Comparison of ENCODE assay signal across 8 cellular contexts in the genomic region with DNA sequence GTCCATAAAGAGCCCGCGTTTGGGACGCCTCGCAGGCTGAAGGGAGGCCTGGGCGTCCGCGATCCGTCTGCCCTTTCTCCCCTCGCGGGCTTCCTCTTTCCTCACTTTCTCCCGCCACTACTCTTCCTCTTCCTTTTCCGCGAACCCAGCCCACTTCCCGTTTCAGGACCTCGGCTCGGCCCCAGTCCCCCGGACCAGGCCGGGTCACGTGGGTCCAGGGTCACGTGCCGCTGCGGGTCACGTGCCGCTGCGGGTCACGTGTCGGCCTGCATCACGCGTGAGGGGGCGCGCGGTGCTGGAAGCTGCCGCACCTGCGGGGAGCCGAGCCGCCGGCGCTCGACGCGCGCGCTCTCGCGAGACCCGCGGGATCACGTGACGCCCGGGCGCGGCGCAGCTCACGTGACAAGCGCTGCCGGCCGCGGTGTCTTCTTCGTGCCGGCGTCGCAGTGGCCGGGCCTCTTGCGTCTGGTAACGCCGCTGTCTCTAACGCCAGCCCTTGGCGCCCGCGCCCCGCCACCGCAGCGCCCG. TPM values are rescaled to one million over a fixed set of nuclear protein-coding genes. Genes with fewer than 3 reads are reported as not detected.
DNase-seq lines count a peak whose midpoint lies in the region; ATAC-seq, FAIRE-seq and TF ChIP-seq lines count a peak whose summit lies in the region.

A gene with protein sequence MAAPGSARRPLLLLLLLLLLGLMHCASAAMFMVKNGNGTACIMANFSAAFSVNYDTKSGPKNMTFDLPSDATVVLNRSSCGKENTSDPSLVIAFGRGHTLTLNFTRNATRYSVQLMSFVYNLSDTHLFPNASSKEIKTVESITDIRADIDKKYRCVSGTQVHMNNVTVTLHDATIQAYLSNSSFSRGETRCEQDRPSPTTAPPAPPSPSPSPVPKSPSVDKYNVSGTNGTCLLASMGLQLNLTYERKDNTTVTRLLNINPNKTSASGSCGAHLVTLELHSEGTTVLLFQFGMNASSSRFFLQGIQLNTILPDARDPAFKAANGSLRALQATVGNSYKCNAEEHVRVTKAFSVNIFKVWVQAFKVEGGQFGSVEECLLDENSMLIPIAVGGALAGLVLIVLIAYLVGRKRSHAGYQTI (plus strand): TSS at position 398 of the 528 bp plus-strand sequence. CDS start 196 bp downstream, outside the sequence.

- H3K36me3 ChIP-seq in adipocyte (ENCODE audit: control insufficient read depth, insufficient read depth, low read length, severe bottlenecking) (no peaks in the 10 kb centered on the region), cardiac muscle cell (no peaks in the 10 kb centered on the region), parathyroid adenoma (ENCODE audit: control insufficient read depth, insufficient read depth, low read length) (no peaks in the 10 kb centered on the region), tibial artery (no peaks in the 10 kb centered on the region)

- FAIRE-seq in GM12892 (lab: Jason Lieb, UNC) = peak; percentile 99

- no peak for TF ChIP-seq CTCF in cardiac muscle cell (IDR thresholded peaks at IDR 0.05; ENCODE audit: low read depth, low read length)
- no peak for TF ChIP-seq CTCF in parathyroid adenoma (IDR thresholded peaks at IDR 0.05)
- peak in 1 of 2 experiments; percentile 30 for TF ChIP-seq CTCF in tibial artery (IDR thresholded peaks at IDR 0.05)

- intact Hi-C loops in tibial artery (cut with DNase I; ENCODE audit: low total_unique reads) = loop anchor here (5.0 to 10.0 kb wide), 3 partner anchors 65 to 198 kb away; partner anchors contain the start of genes DCUN1D2 and GRTP1

- peaks cover 12% of the 10 kb centered on the region for H3K79me2 ChIP-seq in parathyroid adenoma

- no peaks in the 10 kb centered on the region for H3K27me3 ChIP-seq in adipocyte (replicated peaks; ENCODE audit: control insufficient read depth, insufficient read depth, low read length)
- H3K27me3 ChIP-seq in cardiac muscle cell = no peaks in the 10 kb centered on the region
- H3K27me3 ChIP-seq in parathyroid adenoma (ENCODE audit: control insufficient read depth, insufficient read depth, low read length) = no peaks in the 10 kb centered on the region
- H3K27me3 ChIP-seq in tibial artery = no peaks in the 10 kb centered on the region

- peak within 1 kb of the TSS; percentile 90 for H2AFZ ChIP-seq in parathyroid adenoma

- H3K4me3 ChIP-seq in adipocyte (ENCODE audit: low read length) (peak within 1 kb of the TSS; percentile 88), cardiac muscle cell (peak within 1 kb of the TSS; percentile 93), parathyroid adenoma (ENCODE audit: low read depth, low read length) (peak within 1 kb of the TSS; percentile 89), tibial artery (peak within 1 kb of the TSS; percentile 72 to 99)

- peak; percentile 96 for DNase-seq in GM12892 (ENCODE audit: insufficient read length)
- DNase-seq in NCI-H1436 treated with DMSO at 0.1 percent for 48 hours (lab: John Stamatoyannopoulos, UW) = peak; percentile 59
- DNase-seq in T follicular helper cell (ENCODE audit: low read depth) = peak; percentile 99
- DNase-seq in adipocyte (ENCODE audit: low read depth) = peak; percentile 98
- DNase-seq in cardiac muscle cell (ENCODE audit: low read depth in 1 of 2, low spot score in 1 of 2) = peak; percentile 96 to 99
- DNase-seq in tibial artery = peak; percentile 97 to 99

- ATAC-seq in HG02840 (IDR thresholded peaks at IDR 0.05; ENCODE audit: low FRiP score, unreplicated experiment) = peak; percentile 84

- H3K27ac ChIP-seq in cardiac muscle cell = peak within 1 kb of the TSS; percentile 93
- peak within 1 kb of the TSS; percentile 83 for H3K27ac ChIP-seq in parathyroid adenoma
- H3K27ac ChIP-seq in tibial artery = peak within 1 kb of the TSS; percentile 92 to 93

- H3K4me1 ChIP-seq in adipocyte (ENCODE audit: control insufficient read depth, insufficient read depth, low read length) (peaks cover 20% of the 10 kb centered on the region), cardiac muscle cell (ENCODE audit: low read depth) (peaks cover 13% of the 10 kb centered on the region), parathyroid adenoma (peaks cover 2% of the 10 kb centered on the region), tibial artery (peaks cover 0 to 31% (median 21%) of the 10 kb centered on the region in 4 donors)

- peak within 1 kb of the TSS; percentile 92 for H3K4me2 ChIP-seq in parathyroid adenoma (ENCODE audit: low read length)

- peak; percentile 58; the same call in 1 of the 2 replicates for TF ChIP-seq POLR2A in GM12892 (IDR thresholded peaks at IDR 0.05; ENCODE audit: low read depth, low read length)

- H3K9ac ChIP-seq in adipocyte (ENCODE audit: low read length) (peak within 1 kb of the TSS; percentile 96), parathyroid adenoma (peak within 1 kb of the TSS; percentile 72)

- H3K9me3 ChIP-seq in adipocyte (ENCODE audit: control insufficient read depth, low read length) (no peaks in the 10 kb centered on the region), cardiac muscle cell (ENCODE audit: low read depth) (no peaks in the 10 kb centered on the region), parathyroid adenoma (ENCODE audit: control insufficient read depth, low read length) (no peaks in the 10 kb centered on the region), tibial artery (no peaks in the 10 kb centered on the region)

RNA-seq across cellular contexts. Expression of the gene that starts here (rescaled TPM):
- polyA plus RNA-seq in GM12892 (2012; ENCODE audit: missing spikeins) = 32.8 TPM
- total RNA-seq in cardiac muscle cell = 43.8 and 68.6 TPM in 2 replicates
- polyA plus RNA-seq in cardiac muscle cell = 60.8 and 83.7 TPM in 2 replicates

Comparison
In these comparisons a context has a peak if more than half of its experiments do, and no peak if none do; other contexts are left out.
1. Peak in every context shown above with its lines: DNase-seq, ATAC-seq, H3K4me3 ChIP-seq and H3K27ac ChIP-seq.